Comparison of ENCODE assay signal across 10 cellular contexts in genomic region chr6:7479801-7480266, GRCh38.
DNase-seq lines count a peak whose midpoint lies in the region; ATAC-seq, FAIRE-seq and TF ChIP-seq lines count a peak whose summit lies in the region.
"Had no signal": no experiment of that assay in that cellular context is flagged by ENCODE, and none has a peak within 500 bp of the region (broad histone marks: within the 10 kb centered on the region; RNA-seq: fewer than 3 reads in every experiment).

No MANE protein-coding gene starts in this region.

- WGBS in small intestine, 3 donors = 6 to 41% (median 31%) methylated on average over 9 to 12 of the region's 12 CpGs

- no peak overlapping the region for H3K27ac Mint-ChIP-seq in stimulated activated naive CD8-positive, alpha-beta T cell treated with anti-CD3 and anti-CD28 coated beads, Interleukin-15, amount 100 ng/mL, for 72 hours

- H3K27me3 ChIP-seq in RWPE2 (ENCODE audit: insufficient read depth, poor library complexity, severe bottlenecking) = no peaks in the 10 kb centered on the region
- no peaks in the 10 kb centered on the region for H3K27me3 ChIP-seq in foreskin keratinocyte
- H3K27me3 ChIP-seq in small intestine (ENCODE audit: control insufficient read depth in 2 of 2, insufficient read depth in 2 of 2, low read length in 2 of 2) = no peaks in the 10 kb centered on the region
- H3K27me3 ChIP-seq: heart right ventricle, right lobe of liver had no signal

- no peaks in the 10 kb centered on the region for H3K9me3 ChIP-seq in RWPE2 (ENCODE audit: severe bottlenecking)
- no peaks in the 10 kb centered on the region for H3K9me3 ChIP-seq in small intestine (ENCODE audit: control insufficient read depth, low read depth)
- H3K9me3 ChIP-seq: heart right ventricle, right lobe of liver, thoracic aorta had no signal

- H3K4me3 ChIP-seq in RWPE2 (ENCODE audit: severe bottlenecking) (no peak overlapping the region), small intestine (ENCODE audit: low read depth in 1 of 2, low read length in 2 of 2) (no peak overlapping the region)
- H3K4me3 ChIP-seq: right lobe of liver, thoracic aorta had no signal

- CTCF ChIA-PET in HEK293T (lab: Yijun Ruan, JAX) = no interaction called here

- H3K4me1 ChIP-seq in RWPE2 (ENCODE audit: insufficient read depth, poor library complexity, severe bottlenecking) = peaks cover 14% of the 10 kb centered on the region
- H3K4me1 ChIP-seq in foreskin keratinocyte = peaks cover 16% of the 10 kb centered on the region
- no peaks in the 10 kb centered on the region for H3K4me1 ChIP-seq in small intestine (ENCODE audit: control insufficient read depth in 2 of 2, insufficient read depth in 1 of 2, low read depth in 1 of 2, low read length in 1 of 2)
- H3K4me1 ChIP-seq: right lobe of liver had no signal

- no peak for TF ChIP-seq CTCF in RWPE2 (IDR thresholded peaks at IDR 0.05; ENCODE audit: poor library complexity, severe bottlenecking)
- TF ChIP-seq CTCF in foreskin keratinocyte (conservative IDR thresholded peaks at IDR 0.05) = no peak

- H3K9me3 Mint-ChIP-seq in stimulated activated naive CD8-positive, alpha-beta T cell treated with anti-CD3 and anti-CD28 coated beads, Interleukin-15, amount 100 ng/mL, for 72 hours = no peaks in the 10 kb centered on the region

- H3K4me1 Mint-ChIP-seq in stimulated activated naive CD8-positive, alpha-beta T cell treated with anti-CD3 and anti-CD28 coated beads, Interleukin-15, amount 100 ng/mL, for 72 hours = no peaks in the 10 kb centered on the region

- peak; percentile 98 for ATAC-seq in RWPE2 (ENCODE audit: low read depth)
- peak; percentile 97 for ATAC-seq in foreskin keratinocyte
- ATAC-seq in stimulated activated naive CD8-positive, alpha-beta T cell treated with anti-CD3 and anti-CD28 coated beads, Interleukin-15, amount 100 ng/mL, for 72 hours = no peak
- ATAC-seq in GM21526 (IDR thresholded peaks at IDR 0.05; ENCODE audit: low FRiP score, unreplicated experiment) = no peak

- no peak overlapping the region for H3K4me3 Mint-ChIP-seq in stimulated activated naive CD8-positive, alpha-beta T cell treated with anti-CD3 and anti-CD28 coated beads, Interleukin-15, amount 100 ng/mL, for 72 hours

- no peaks in the 10 kb centered on the region for H3K27me3 Mint-ChIP-seq in stimulated activated naive CD8-positive, alpha-beta T cell treated with anti-CD3 and anti-CD28 coated beads, Interleukin-15, amount 100 ng/mL, for 72 hours

- H3K36me3 ChIP-seq in RWPE2 (ENCODE audit: low read depth) (no peaks in the 10 kb centered on the region), small intestine (ENCODE audit: control insufficient read depth in 2 of 2, insufficient read depth in 2 of 2, low read length in 2 of 2) (no peaks in the 10 kb centered on the region)
- H3K36me3 ChIP-seq: heart right ventricle, right lobe of liver, thoracic aorta had no signal

- FAIRE-seq in small intestine (lab: Jason Lieb, UNC) = no peak

- POLR2A ChIA-PET in HEK293T (lab: Yijun Ruan, JAX) = interaction anchor here (0.9 to 1.3 kb wide), 2 partner anchors 61 to 90 kb away, joined by 3 to 4 read pairs; partner anchors contain the start of genes CAGE1, DSP and RIOK1

- DNase-seq in HEK293T (ENCODE audit: extremely low spot score) (peak; percentile 25), RWPE2 (ENCODE audit: low spot score) (peak; percentile 94), foreskin keratinocyte (peak; percentile 100), small intestine (peak; percentile 98), NOMO-1 treated with dmso at 0.1 percent for 144 hours (lab: John Stamatoyannopoulos, UW; ENCODE audit: unreplicated experiment) (no peak)
- no peak for DNase-seq in stimulated activated naive CD8-positive, alpha-beta T cell treated with anti-CD3 and anti-CD28 coated beads, Interleukin-15, amount 100 ng/mL, for 72 hours
- DNase-seq: heart right ventricle, right lobe of liver had no signal

- peak overlapping the region; percentile 78 for H3K27ac ChIP-seq in RWPE2 (ENCODE audit: poor library complexity, severe bottlenecking)
- peak overlapping the region; percentile 94 for H3K27ac ChIP-seq in foreskin keratinocyte
- H3K27ac ChIP-seq in small intestine (ENCODE audit: low read depth in 1 of 2, low read length in 1 of 2) = peak overlapping the region; percentile 52 to 58
- H3K27ac ChIP-seq: heart right ventricle, right lobe of liver, thoracic aorta had no signal

TF ChIP-seq in HEK293T, 16 proteins besides CTCF, POLR2A, EP300 and RAD21:
- TF ChIP-seq PKNOX1 (IDR thresholded peaks at IDR 0.05) (no peak), BHLHE40 (IDR thresholded peaks at IDR 0.05; ENCODE audit: borderline replicate concordance) (no peak), SP1 (IDR thresholded peaks at IDR 0.05) (no peak), HDGF (IDR thresholded peaks at IDR 0.05; ENCODE audit: borderline replicate concordance) (no peak), ARNT (IDR thresholded peaks at IDR 0.05) (no peak), FOXK2 (IDR thresholded peaks at IDR 0.05) (no peak), ELF4 (IDR thresholded peaks at IDR 0.05) (no peak), ZNF384 (IDR thresholded peaks at IDR 0.05) (no peak), L3MBTL2 (conservative IDR thresholded peaks at IDR 0.05) (no peak), FOXM1 (IDR thresholded peaks at IDR 0.05; ENCODE audit: borderline replicate concordance) (no peak), LEF1 (IDR thresholded peaks at IDR 0.05; ENCODE audit: borderline replicate concordance) (no peak), NFRKB (IDR thresholded peaks at IDR 0.05) (no peak), FOXA1 (IDR thresholded peaks at IDR 0.05) (no peak), TARDBP (IDR thresholded peaks at IDR 0.05) (no peak), CTBP1 (IDR thresholded peaks at IDR 0.05; ENCODE audit: borderline replicate concordance) (no peak), SUZ12 (IDR thresholded peaks at IDR 0.05) (no peak)

Comparison
In these comparisons a context has a peak if more than half of its experiments do, and no peak if none do; other contexts are left out.
1. DNase-seq: peak in HEK293T (single experiment), RWPE2 (single experiment), foreskin keratinocyte (2 of 2) and small intestine (single experiment); none in stimulated activated naive CD8-positive, alpha-beta T cell treated with anti-CD3 and anti-CD28 coated beads, Interleukin-15, amount 100 ng/mL, for 72 hours (0 of 2) and NOMO-1 treated with dmso at 0.1 percent for 144 hours (single experiment).
2. ATAC-seq: peak in RWPE2 (single experiment) and foreskin keratinocyte (single experiment); none in stimulated activated naive CD8-positive, alpha-beta T cell treated with anti-CD3 and anti-CD28 coated beads, Interleukin-15, amount 100 ng/mL, for 72 hours (single experiment) and GM21526 (single experiment).
3. Peak in every context shown above with its lines, with median percentiles within 50 percentile points of each other: H3K27ac ChIP-seq.